In the genomic region with DNA sequence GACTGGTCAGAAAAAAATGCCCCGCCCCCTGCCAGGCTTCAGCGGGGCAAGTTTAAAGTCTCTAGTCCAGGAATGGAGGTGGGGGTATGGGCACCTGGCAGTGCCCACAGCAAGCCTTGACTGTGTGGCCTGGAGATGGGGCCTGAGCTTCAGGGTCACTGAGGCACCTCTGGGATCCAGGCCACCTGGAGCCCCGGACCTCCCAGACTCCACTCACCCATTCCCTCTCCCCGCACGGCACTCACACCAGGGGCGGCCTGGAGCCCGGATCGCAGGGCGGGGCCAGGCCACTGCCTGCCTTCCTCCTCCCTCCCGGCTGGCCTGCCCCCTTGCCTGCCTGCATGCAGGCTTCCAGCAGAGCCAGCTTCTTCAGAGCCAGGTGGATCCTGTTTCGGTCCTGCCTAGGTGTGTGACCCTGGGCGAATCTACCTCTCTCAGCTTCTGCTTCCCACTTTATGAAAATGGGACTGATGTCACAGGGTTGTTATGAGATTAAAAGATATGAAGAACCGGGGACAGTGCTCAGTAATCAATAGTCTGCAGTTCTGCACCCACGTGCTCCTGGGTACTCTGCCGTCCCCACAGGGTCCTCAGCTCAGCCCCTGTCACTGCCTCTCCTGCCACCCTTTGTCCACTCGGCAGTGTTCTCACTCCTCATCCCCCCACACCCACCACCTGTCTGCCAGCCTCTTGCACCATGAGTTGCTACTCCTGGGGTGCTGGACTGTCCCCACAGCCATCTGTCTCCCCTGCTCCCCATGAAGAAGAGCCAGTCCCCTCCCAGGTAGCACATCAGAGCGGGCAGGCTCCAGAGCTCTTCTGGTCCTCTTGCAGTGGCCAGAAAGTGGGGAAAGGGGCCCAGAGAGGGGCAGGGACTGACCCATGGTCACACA, we compare ENCODE assay signal across 14 cellular contexts. TPM values are rescaled to one million over a fixed set of nuclear protein-coding genes. Genes with fewer than 3 reads are reported as not detected.
DNase-seq lines count a peak whose midpoint lies in the region; ATAC-seq, FAIRE-seq and TF ChIP-seq lines count a peak whose summit lies in the region.
"Had no signal": no experiment of that assay in that cellular context is flagged by ENCODE, and none has a peak within 500 bp of the region (broad histone marks: within the 10 kb centered on the region; RNA-seq: fewer than 3 reads in every experiment).

No MANE protein-coding gene starts in this region.

- peaks cover 11% of the 10 kb centered on the region; the same call in 1 of the 2 replicates for H3K23me2 ChIP-seq in H1 (ENCODE audit: low read depth, low read length)

- no peak overlapping the region for H4K5ac ChIP-seq in H1 (ENCODE audit: insufficient read length, low read depth, low read length)

- 16% methylated on average over 17 of the region's 17 CpGs; no CpG with 5 or more reads in 1 of the 2 experiments for WGBS in H1 (ENCODE audit: extremely low coverage in 1 of 2, insufficient coverage in 1 of 2, insufficient read length in 1 of 2, insufficient replicate concordance in 2 of 2, low coverage in 1 of 2, low lambda C conversion rate in 2 of 2, missing lambda C conversion rate in 1 of 2), 2 experiments

- H3K27ac ChIP-seq in H1 (ENCODE audit: low read depth, low read length) (peak overlapping the region; percentile 26; the same call in 1 of the 2 replicates), lower lobe of right lung (peak overlapping the region; percentile 49)

- DNase-seq in 8988T (peak; percentile 83), HT1080 (ENCODE audit: low read depth) (peak; percentile 31), H1 (ENCODE audit: low read depth in 1 of 2, low spot score in 2 of 2) (peak in 1 of 2 experiments; percentile 85), lower lobe of right lung (no peak), HuH-7 (ENCODE audit: low spot score) (no peak), NCI-H774 (lab: John Stamatoyannopoulos, UW) (no peak)
- DNase-seq in effector CD8-positive, alpha-beta T cell (lab: John Stamatoyannopoulos, UW): no peak
- no peak for DNase-seq in activated CD8-positive, alpha-beta T cell treated with anti-CD3 and anti-CD28 coated beads, Interleukin-2, amount 10 ng/mL, durations not matched to agents 7 days and 5 days
- DNase-seq: activated B cell treated with CpG ODN at 0.5 μM for 24 hours; stimulated activated CD4-positive, alpha-beta T cell treated with anti-CD3 and anti-CD28 coated beads, Interleukin-2, amount 100 ng/mL, for 24 hours had no signal

- H2BK20ac ChIP-seq in H1 (ENCODE audit: low read length): peak overlapping the region; percentile 80

- no peak for TF ChIP-seq EP300 in H1 (IDR thresholded peaks at IDR 0.05; ENCODE audit: borderline replicate concordance in 1 of 2, low read depth in 2 of 2, low read length in 2 of 2)

- H3K27me3 Mint-ChIP-seq in activated CD8-positive, alpha-beta T cell treated with anti-CD3 and anti-CD28 coated beads, Interleukin-2, amount 10 ng/mL, durations not matched to agents 7 days and 5 days (ENCODE audit: low read depth): peaks cover 16% of the 10 kb centered on the region

- TF ChIP-seq RAD21 in H1 (IDR thresholded peaks at IDR 0.05 in 1 of 2, conservative IDR thresholded peaks at IDR 0.05 in 1 of 2; ENCODE audit: low read depth in 2 of 2, low read length in 2 of 2): no peak

- no peak overlapping the region for H3K4me3 Mint-ChIP-seq in activated CD8-positive, alpha-beta T cell treated with anti-CD3 and anti-CD28 coated beads, Interleukin-2, amount 10 ng/mL, durations not matched to agents 7 days and 5 days
- H3K4me3 Mint-ChIP-seq: activated B cell treated with CpG ODN at 0.5 μM for 24 hours had no signal

- H3K36me3 ChIP-seq in H1 (ENCODE audit: control insufficient read depth in 2 of 4, insufficient read depth in 4 of 4, low read length in 3 of 4) (peaks cover 0 to 9% (median 2%) of the 10 kb centered on the region in 4 experiments; a peak in 3 of 8 replicates), lower lobe of right lung (peaks cover 42% of the 10 kb centered on the region)

- H3K4me1 ChIP-seq in H1 (replicated peaks in 1 of 4; ENCODE audit: control insufficient read depth in 3 of 4, insufficient read depth in 4 of 4, low read length in 3 of 4) (peaks cover 0 to 48% (median 43%) of the 10 kb centered on the region in 4 experiments; a peak in 6 of 7 replicates), lower lobe of right lung (peaks cover 86% of the 10 kb centered on the region)

- no peak overlapping the region for H2BK120ac ChIP-seq in H1 (replicated peaks; ENCODE audit: low read depth, low read length)

- peaks cover 17% of the 10 kb centered on the region for H3K36me3 Mint-ChIP-seq in activated CD8-positive, alpha-beta T cell treated with anti-CD3 and anti-CD28 coated beads, Interleukin-2, amount 10 ng/mL, durations not matched to agents 7 days and 5 days (ENCODE audit: low read depth)
- H3K36me3 Mint-ChIP-seq: activated naive CD4-positive, alpha-beta T cell treated with anti-CD3 and anti-CD28 coated beads, Interleukin-2, amount 50 U/mL, for 72 hours had no signal

- peak overlapping the region; percentile 79; the same call in 1 of the 2 replicates for H2BK5ac ChIP-seq in H1 (ENCODE audit: low read depth, low read length)

- peak overlapping the region; percentile 55; the same call in 1 of the 2 replicates for H2BK15ac ChIP-seq in H1 (ENCODE audit: low read length)

- no peak overlapping the region for H3K27ac Mint-ChIP-seq in activated CD8-positive, alpha-beta T cell treated with anti-CD3 and anti-CD28 coated beads, Interleukin-2, amount 10 ng/mL, durations not matched to agents 7 days and 5 days
- H3K27ac Mint-ChIP-seq: activated B cell treated with CpG ODN at 0.5 μM for 24 hours had no signal

- H3K56ac ChIP-seq in H1 (replicated peaks; ENCODE audit: insufficient read length, low read depth, low read length): no peak overlapping the region

- H2BK12ac ChIP-seq in H1 (ENCODE audit: low read depth, low read length): peak overlapping the region; percentile 21; the same call in 1 of the 2 replicates

- POLR2A ChIA-PET in H1 (lab: Charles Lee; ENCODE audit: partially characterized antibody): interaction anchor here (0.6 to 32.5 kb wide), 8 partner anchors 10 to 771 kb away, joined by 3 to 708 read pairs (median 4); a partner anchor contains a TSS
- POLR2A ChIA-PET in activated CD8-positive, alpha-beta T cell treated with anti-CD3 and anti-CD28 coated beads, Interleukin-2, amount 10 ng/mL, durations not matched to agents 7 days and 5 days (lab: Charles Lee): interaction anchor here (0.6 to 1.2 kb wide), 2 partner anchors 30 to 66 kb away, joined by 3 read pairs; no protein-coding TSS in a partner anchor

- peak overlapping the region; percentile 92 for H4K91ac ChIP-seq in H1 (replicated peaks; ENCODE audit: insufficient read length, low read length)

- no peaks in the 10 kb centered on the region for H3K79me2 ChIP-seq in H1 (ENCODE audit: control insufficient read depth in 1 of 2, insufficient read depth in 2 of 2, low read length in 2 of 2)

- CTCF ChIA-PET in H1 (lab: Charles Lee; ENCODE audit: partially characterized antibody): interaction anchor here (0.6 to 52.4 kb wide), 13 partner anchors 8 to 786 kb away, joined by 3 to 1885 read pairs (median 4); a partner anchor contains a TSS
- CTCF ChIA-PET in activated CD8-positive, alpha-beta T cell treated with anti-CD3 and anti-CD28 coated beads, Interleukin-2, amount 10 ng/mL, durations not matched to agents 7 days and 5 days (lab: Charles Lee): no interaction called here

- peak overlapping the region; percentile 89 for H3K4ac ChIP-seq in H1 (replicated peaks; ENCODE audit: insufficient read length, low read depth, low read length)

- H3K9ac ChIP-seq in H1 (replicated peaks in 1 of 4; ENCODE audit: extremely low read depth in 1 of 4, low read depth in 3 of 4, low read length in 3 of 4): peak overlapping the region in 1 of 4 experiments; percentile 2; a peak in 2 of 7 replicates

- H3K4me3 ChIP-seq in H1 (ENCODE audit: extremely low read depth in 1 of 4, insufficient read depth in 2 of 4, low read depth in 3 of 4, low read length in 4 of 4) (peak overlapping the region in 1 of 4 experiments; percentile 50; a peak in 2 of 8 replicates), lower lobe of right lung (no peak overlapping the region)

- peaks cover 0 to 13% (median 4%) of the 10 kb centered on the region in 4 experiments; a peak in 4 of 7 replicates for H3K27me3 ChIP-seq in H1 (replicated peaks in 1 of 4; ENCODE audit: control insufficient read depth in 3 of 4, extremely low read depth in 1 of 4, insufficient read depth in 3 of 4, low read length in 3 of 4)
- H3K27me3 ChIP-seq in lower lobe of right lung (ENCODE audit: low read depth): peaks cover 30% of the 10 kb centered on the region

- no peak for TF ChIP-seq POLR2A in H1 (IDR thresholded peaks at IDR 0.05; ENCODE audit: control extremely low read depth in 1 of 2, low read depth in 2 of 2, low read length in 2 of 2)

- no peak overlapping the region for H3K23ac ChIP-seq in H1 (ENCODE audit: insufficient read length)

- H3K4me1 Mint-ChIP-seq in activated CD8-positive, alpha-beta T cell treated with anti-CD3 and anti-CD28 coated beads, Interleukin-2, amount 10 ng/mL, durations not matched to agents 7 days and 5 days (ENCODE audit: low read depth): peaks cover 16% of the 10 kb centered on the region

- no peak overlapping the region for H2AFZ ChIP-seq in H1 (ENCODE audit: low read length)

- peak overlapping the region; percentile 98 for H3K18ac ChIP-seq in H1 (ENCODE audit: extremely low read depth, low read length)

- H3K9me3 ChIP-seq in H1 (ENCODE audit: insufficient read depth in 2 of 2, low read depth in 1 of 2, low read length in 1 of 2): no peaks in the 10 kb centered on the region
- H3K9me3 ChIP-seq in lower lobe of right lung: no peaks in the 10 kb centered on the region

- no peak overlapping the region for H3K14ac ChIP-seq in H1 (ENCODE audit: insufficient read length)

- ATAC-seq in lower lobe of right lung: peak; percentile 6 to 9
- no peak for ATAC-seq in activated CD8-positive, alpha-beta T cell treated with anti-CD3 and anti-CD28 coated beads, Interleukin-2, amount 10 ng/mL, durations not matched to agents 7 days and 5 days
- ATAC-seq: activated naive CD4-positive, alpha-beta T cell treated with anti-CD3 and anti-CD28 coated beads, Interleukin-2, amount 50 U/mL, for 72 hours had no signal

- FAIRE-seq in H1 (lab: Jason Lieb, UNC): no peak
- FAIRE-seq: endothelial cell of umbilical vein, GM18507 had no signal

- H3K9me3 Mint-ChIP-seq in activated CD8-positive, alpha-beta T cell treated with anti-CD3 and anti-CD28 coated beads, Interleukin-2, amount 10 ng/mL, durations not matched to agents 7 days and 5 days (ENCODE audit: insufficient read depth): no peaks in the 10 kb centered on the region
- H3K9me3 Mint-ChIP-seq: activated B cell treated with CpG ODN at 0.5 μM for 24 hours; activated naive CD4-positive, alpha-beta T cell treated with anti-CD3 and anti-CD28 coated beads, Interleukin-2, amount 50 U/mL, for 72 hours had no signal

- H3K4me2 ChIP-seq in H1 (ENCODE audit: insufficient read depth in 1 of 2, low read depth in 2 of 2, low read length in 2 of 2): peak overlapping the region; percentile 54 to 67

- H3K79me1 ChIP-seq in H1 (ENCODE audit: low read depth, low read length): no peaks in the 10 kb centered on the region

- H2AK5ac ChIP-seq in H1 (ENCODE audit: low read depth, low read length): peak overlapping the region; percentile 32; the same call in 1 of the 2 replicates

- intact Hi-C loops in lower lobe of right lung (cut with DNase I): no loop called here

- H4K8ac ChIP-seq in H1 (ENCODE audit: extremely low read depth, insufficient read depth, low read length): no peak overlapping the region; the same call in 1 of the 2 replicates

- no peak for TF ChIP-seq CTCF in H1 (IDR thresholded peaks at IDR 0.05; ENCODE audit: control extremely low read depth in 1 of 3, insufficient read depth in 1 of 3, low read depth in 1 of 3, low read length in 3 of 3)
- no peak for TF ChIP-seq CTCF in lower lobe of right lung (IDR thresholded peaks at IDR 0.05)

- H4K20me1 ChIP-seq in H1 (replicated peaks in 1 of 2; ENCODE audit: control insufficient read depth in 1 of 2, insufficient read depth in 2 of 2, low read length in 2 of 2): no peaks in the 10 kb centered on the region

RNA-seq across cellular contexts. Expression of a gene that starts 1.2 kb away (rescaled TPM):
- 1.00 TPM in 1 of 2 replicates, not detected in the other for total RNA-seq in HT1080 (2014; rRNA removed; shearing (Covaris generic))
- polyA plus RNA-seq in HT1080 (2015; cell fraction: cytosol; rRNA removed): 0.03 and 0.33 TPM in 2 replicates
- polyA plus RNA-seq in HT1080 (2015; cell fraction: nucleus; rRNA removed): 0.82 and 0.85 TPM in 2 replicates
- 1.4 TPM in 2 replicates for total RNA-seq in H1 (2021; fragmentation: NEBNext Ultra II Directional; extraction: Animal tissue kit (Norgen Biotek cat#: 25700))
- polyA plus RNA-seq in H1 (2011; rRNA removed): 0.82 and 1.3 TPM in 2 replicates
- polyA plus RNA-seq in H1 (2011; cell fraction: cytosol; rRNA removed): 1.2 TPM
- polyA plus RNA-seq in H1 (2011; cell fraction: nucleus; rRNA removed): 8.9 TPM
- polyA plus RNA-seq in H1 (2012, experiment 1 of 2): 1.7 to 2.6 TPM (median 2.3 TPM) in 4 replicates
- polyA plus RNA-seq in H1 (2012, experiment 2 of 2): 1.4 TPM
- 0.49 TPM for polyA plus RNA-seq in H1 (2013, experiment 1 of 2)
- 0.48 TPM for polyA plus RNA-seq in H1 (2013, experiment 2 of 2)
- 1.1 and 1.3 TPM in 2 replicates for polyA minus RNA-seq in H1 (2011; rRNA and poly(A)+ RNA removed)
- polyA minus RNA-seq in H1 (2011; cell fraction: cytosol; rRNA and poly(A)+ RNA removed): 1.4 TPM
- 4.2 TPM for polyA minus RNA-seq in H1 (2011; cell fraction: nucleus; rRNA and poly(A)+ RNA removed)
- total RNA-seq in lower lobe of right lung: 3.7 TPM
- total RNA-seq in activated CD8-positive, alpha-beta T cell treated with anti-CD3 and anti-CD28 coated beads, Interleukin-2, amount 10 ng/mL, durations not matched to agents 7 days and 5 days: 1 to 10 TPM; 1.3 to 1.8 TPM

RNA-seq across cellular contexts. Expression of a gene that starts 4.3 kb away (rescaled TPM):
- not detected in 2 replicates for total RNA-seq in HT1080 (2014; rRNA removed; shearing (Covaris generic))
- polyA plus RNA-seq in HT1080 (2015; cell fraction: cytosol; rRNA removed): not detected in 2 replicates
- polyA plus RNA-seq in HT1080 (2015; cell fraction: nucleus; rRNA removed): not detected in 2 replicates
- total RNA-seq in H1 (2021; fragmentation: NEBNext Ultra II Directional; extraction: Animal tissue kit (Norgen Biotek cat#: 25700)): 4.4 and 5.6 TPM in 2 replicates
- 10.5 and 10.9 TPM in 2 replicates for polyA plus RNA-seq in H1 (2011; rRNA removed)
- polyA plus RNA-seq in H1 (2011; cell fraction: cytosol; rRNA removed): 8.1 TPM
- 10.0 TPM for polyA plus RNA-seq in H1 (2011; cell fraction: nucleus; rRNA removed)
- polyA plus RNA-seq in H1 (2012, experiment 1 of 2): 4.3 to 8.6 TPM (median 7.6 TPM) in 4 replicates
- 5.6 TPM for polyA plus RNA-seq in H1 (2012, experiment 2 of 2)
- polyA plus RNA-seq in H1 (2013, experiment 1 of 2): 3.4 TPM
- polyA plus RNA-seq in H1 (2013, experiment 2 of 2): 3.4 TPM
- 0.95 and 1.4 TPM in 2 replicates for polyA minus RNA-seq in H1 (2011; rRNA and poly(A)+ RNA removed)
- polyA minus RNA-seq in H1 (2011; cell fraction: cytosol; rRNA and poly(A)+ RNA removed): 4.9 TPM
- 1.7 TPM for polyA minus RNA-seq in H1 (2011; cell fraction: nucleus; rRNA and poly(A)+ RNA removed)
- total RNA-seq in lower lobe of right lung: 3.9 TPM
- not detected for total RNA-seq in activated CD8-positive, alpha-beta T cell treated with anti-CD3 and anti-CD28 coated beads, Interleukin-2, amount 10 ng/mL, durations not matched to agents 7 days and 5 days
- total RNA-seq: activated B cell treated with CpG ODN at 0.5 μM for 24 hours, endothelial cell of umbilical vein had no signal
- polyA plus RNA-seq: BJ had no signal

RNA-seq across cellular contexts. Expression of a gene that starts 23.9 kb away (rescaled TPM):
- total RNA-seq in HT1080 (2014; rRNA removed; shearing (Covaris generic)): 4.3 and 6.2 TPM in 2 replicates
- polyA plus RNA-seq in HT1080 (2015; cell fraction: cytosol; rRNA removed): 5.1 and 5.4 TPM in 2 replicates
- polyA plus RNA-seq in HT1080 (2015; cell fraction: nucleus; rRNA removed): 15.0 and 17.8 TPM in 2 replicates
- 18.5 and 21.0 TPM in 2 replicates for total RNA-seq in H1 (2021; fragmentation: NEBNext Ultra II Directional; extraction: Animal tissue kit (Norgen Biotek cat#: 25700))
- polyA plus RNA-seq in H1 (2011; rRNA removed): 30.7 and 32.2 TPM in 2 replicates
- 26.7 TPM for polyA plus RNA-seq in H1 (2011; cell fraction: cytosol; rRNA removed)
- polyA plus RNA-seq in H1 (2011; cell fraction: nucleus; rRNA removed): 97.3 TPM
- polyA plus RNA-seq in H1 (2012, experiment 1 of 2): 16.4 to 26.1 TPM (median 23.6 TPM) in 4 replicates
- 17.3 TPM for polyA plus RNA-seq in H1 (2012, experiment 2 of 2)
- polyA plus RNA-seq in H1 (2013, experiment 1 of 2): 16.2 TPM
- polyA plus RNA-seq in H1 (2013, experiment 2 of 2): 14.6 TPM
- polyA minus RNA-seq in H1 (2011; rRNA and poly(A)+ RNA removed): 28.0 and 33.0 TPM in 2 replicates
- 11.7 TPM for polyA minus RNA-seq in H1 (2011; cell fraction: cytosol; rRNA and poly(A)+ RNA removed)
- 13.7 TPM for polyA minus RNA-seq in H1 (2011; cell fraction: nucleus; rRNA and poly(A)+ RNA removed)
- 20.7 TPM for total RNA-seq in lower lobe of right lung
- 10 to 100 TPM; 12.3 to 14.7 TPM for total RNA-seq in activated CD8-positive, alpha-beta T cell treated with anti-CD3 and anti-CD28 coated beads, Interleukin-2, amount 10 ng/mL, durations not matched to agents 7 days and 5 days

RNA-seq across cellular contexts. Expression of a gene that starts 27.0 kb away (rescaled TPM):
- 37.5 and 71.5 TPM in 2 replicates for total RNA-seq in HT1080 (2014; rRNA removed; shearing (Covaris generic))
- polyA plus RNA-seq in HT1080 (2015; cell fraction: cytosol; rRNA removed): 65.2 and 68.5 TPM in 2 replicates
- polyA plus RNA-seq in HT1080 (2015; cell fraction: nucleus; rRNA removed): 93.8 and 118 TPM in 2 replicates
- 47.6 and 56.7 TPM in 2 replicates for total RNA-seq in H1 (2021; fragmentation: NEBNext Ultra II Directional; extraction: Animal tissue kit (Norgen Biotek cat#: 25700))
- polyA plus RNA-seq in H1 (2011; rRNA removed): 80.3 and 116 TPM in 2 replicates
- polyA plus RNA-seq in H1 (2011; cell fraction: cytosol; rRNA removed): 80.2 TPM
- polyA plus RNA-seq in H1 (2011; cell fraction: nucleus; rRNA removed): 203 TPM
- polyA plus RNA-seq in H1 (2012, experiment 1 of 2): 54.2 to 69.5 TPM (median 56.8 TPM) in 4 replicates
- polyA plus RNA-seq in H1 (2012, experiment 2 of 2): 61.3 TPM
- 80.5 TPM for polyA plus RNA-seq in H1 (2013, experiment 1 of 2)
- polyA plus RNA-seq in H1 (2013, experiment 2 of 2): 91.9 TPM
- 78.6 and 84.8 TPM in 2 replicates for polyA minus RNA-seq in H1 (2011; rRNA and poly(A)+ RNA removed)
- 37.6 TPM for polyA minus RNA-seq in H1 (2011; cell fraction: cytosol; rRNA and poly(A)+ RNA removed)
- polyA minus RNA-seq in H1 (2011; cell fraction: nucleus; rRNA and poly(A)+ RNA removed): 53.7 TPM
- 76.6 TPM for total RNA-seq in lower lobe of right lung
- 10 to 100 TPM; 69.0 to 72.1 TPM for total RNA-seq in activated CD8-positive, alpha-beta T cell treated with anti-CD3 and anti-CD28 coated beads, Interleukin-2, amount 10 ng/mL, durations not matched to agents 7 days and 5 days

RNA-seq across cellular contexts. Expression of a gene that starts 35.9 kb away (rescaled TPM):
- total RNA-seq in HT1080 (2014; rRNA removed; shearing (Covaris generic)): 17.1 and 17.8 TPM in 2 replicates
- polyA plus RNA-seq in HT1080 (2015; cell fraction: cytosol; rRNA removed): 18.6 and 20.4 TPM in 2 replicates
- 43.2 and 44.2 TPM in 2 replicates for polyA plus RNA-seq in HT1080 (2015; cell fraction: nucleus; rRNA removed)
- 394 and 403 TPM in 2 replicates for total RNA-seq in H1 (2021; fragmentation: NEBNext Ultra II Directional; extraction: Animal tissue kit (Norgen Biotek cat#: 25700))
- polyA plus RNA-seq in H1 (2011; rRNA removed): 183 and 278 TPM in 2 replicates
- 174 TPM for polyA plus RNA-seq in H1 (2011; cell fraction: cytosol; rRNA removed)
- 329 TPM for polyA plus RNA-seq in H1 (2011; cell fraction: nucleus; rRNA removed)
- 181 to 248 TPM (median 223 TPM) in 4 replicates for polyA plus RNA-seq in H1 (2012, experiment 1 of 2)
- polyA plus RNA-seq in H1 (2012, experiment 2 of 2): 260 TPM
- polyA plus RNA-seq in H1 (2013, experiment 1 of 2): 199 TPM
- 211 TPM for polyA plus RNA-seq in H1 (2013, experiment 2 of 2)
- 255 and 261 TPM in 2 replicates for polyA minus RNA-seq in H1 (2011; rRNA and poly(A)+ RNA removed)
- 264 TPM for polyA minus RNA-seq in H1 (2011; cell fraction: cytosol; rRNA and poly(A)+ RNA removed)
- 204 TPM for polyA minus RNA-seq in H1 (2011; cell fraction: nucleus; rRNA and poly(A)+ RNA removed)
- 96.1 TPM for total RNA-seq in lower lobe of right lung
- total RNA-seq in activated CD8-positive, alpha-beta T cell treated with anti-CD3 and anti-CD28 coated beads, Interleukin-2, amount 10 ng/mL, durations not matched to agents 7 days and 5 days: 1 to 10 TPM; 2.1 to 3.0 TPM

Comparison
In these comparisons a context has a peak if more than half of its experiments do, and no peak if none do; other contexts are left out.
1. DNase-seq: peak in 8988T (single experiment) and HT1080 (single experiment); none in lower lobe of right lung (single experiment), HuH-7 (single experiment), effector CD8-positive, alpha-beta T cell (single experiment), activated CD8-positive, alpha-beta T cell treated with anti-CD3 and anti-CD28 coated beads, Interleukin-2, amount 10 ng/mL, durations not matched to agents 7 days and 5 days (single experiment) and NCI-H774 (single experiment).